Comparison of ENCODE assay signal across 1 cellular context in genomic region chr9:38434365-38434764, GRCh38.
A peak's percentile ranks its signal among the peaks of the same experiment; 100 is the strongest.
TF ChIP-seq lines count a peak whose summit lies in the region.

No MANE protein-coding gene starts in this region.

TF ChIP-seq in K562, 482 proteins besides CTCF, POLR2A, EP300 and RAD21:
- TF ChIP-seq ARID3A (IDR thresholded peaks at IDR 0.05; ENCODE audit: borderline replicate concordance, low read depth, low read length) = no peak
- peak; percentile 69 for TF ChIP-seq SOX6 (IDR thresholded peaks at IDR 0.05)
